ENCODE assay signal across 37 cellular contexts in the genomic region with DNA sequence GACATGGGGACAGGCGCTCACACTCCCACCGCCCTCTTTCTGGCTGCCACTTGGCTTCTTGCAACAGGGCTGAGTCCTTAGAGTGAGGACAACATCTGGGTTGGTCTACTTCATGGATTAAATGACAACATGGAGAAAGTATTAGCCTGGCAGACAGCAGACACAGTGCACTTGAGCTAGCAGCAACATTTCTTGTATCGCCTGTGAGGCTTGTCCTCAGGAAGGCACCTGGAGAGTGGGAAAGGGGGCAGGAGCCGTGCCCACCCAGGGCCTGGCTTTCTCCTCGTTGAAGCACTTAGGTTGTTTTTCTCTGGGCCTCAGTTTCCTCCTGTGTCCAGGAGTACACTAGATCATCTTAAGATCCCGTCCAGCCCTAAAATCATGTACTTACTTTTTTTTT. TPM values are rescaled to one million over a fixed set of nuclear protein-coding genes. Genes with fewer than 3 reads are reported as not detected.
DNase-seq lines count a peak whose midpoint lies in the region; ATAC-seq and TF ChIP-seq lines count a peak whose summit lies in the region.
"Had no signal": no experiment of that assay in that cellular context is flagged by ENCODE, and none has a peak within 500 bp of the region (broad histone marks: within the 10 kb centered on the region; RNA-seq: fewer than 3 reads in every experiment).

No MANE protein-coding gene starts in this region.

- H3K36me3 ChIP-seq in Caco-2 (ENCODE audit: control insufficient read depth, insufficient read depth, low read length) (peaks cover 20% of the 10 kb centered on the region), body of pancreas (replicated peaks in 1 of 2; ENCODE audit: insufficient read depth in 1 of 2, low read depth in 2 of 2) (peaks cover 6 to 17% of the 10 kb centered on the region in 2 donors), lower lobe of right lung (peaks cover 27% of the 10 kb centered on the region), smooth muscle cell (ENCODE audit: low read depth) (no peaks in the 10 kb centered on the region)
- H3K36me3 ChIP-seq: HAP-1, neutrophil had no signal

- TF ChIP-seq CTCF in Caco-2 (IDR thresholded peaks at IDR 0.05; ENCODE audit: insufficient read depth in 1 of 2, low read depth in 1 of 2, low read length in 1 of 2, severe bottlenecking in 1 of 2, unreplicated experiment in 1 of 2) = no peak
- no peak for TF ChIP-seq CTCF in body of pancreas (IDR thresholded peaks at IDR 0.05)
- TF ChIP-seq CTCF in lower lobe of right lung (IDR thresholded peaks at IDR 0.05) = no peak
- TF ChIP-seq CTCF in smooth muscle cell (IDR thresholded peaks at IDR 0.05; ENCODE audit: borderline replicate concordance, insufficient read depth, poor library complexity, severe bottlenecking) = no peak

- H3K4me3 ChIP-seq in Caco-2 (ENCODE audit: low read depth, low read length) (no peak overlapping the region), body of pancreas (no peak overlapping the region), lower lobe of right lung (peak overlapping the region; percentile 57), smooth muscle cell (peak overlapping the region; percentile 16)
- H3K4me3 ChIP-seq: GM12878, HAP-1, MG63 had no signal

- no peaks in the 10 kb centered on the region for H4K20me1 ChIP-seq in smooth muscle cell (ENCODE audit: low read depth)

- H3K27me3 Mint-ChIP-seq in Caco-2 (ENCODE audit: insufficient read depth, unreplicated experiment) = no peaks in the 10 kb centered on the region
- H3K27me3 Mint-ChIP-seq: progenitor cell of endocrine pancreas had no signal

- no peak overlapping the region for H3K27ac Mint-ChIP-seq in Caco-2 (ENCODE audit: unreplicated experiment)
- H3K27ac Mint-ChIP-seq: activated CD8-positive, alpha-beta memory T cell treated with anti-CD3 and anti-CD28 coated beads, Interleukin-2, amount 10 ng/mL, durations not matched to agents 7 days and 5 days; activated T-cell treated with anti-CD3 and anti-CD28 coated beads, Interleukin-2, amount 50 U/mL, for 72 hours; B cell; CD4-positive, alpha-beta memory T cell; progenitor cell of endocrine pancreas; stimulated activated memory B cell treated with anti-CD40 and anti-IgM and Interleukin-4, amounts not matched to agents 10 μg/mL and 1 μg/mL and 100 μg/mL, for 72 hours; T-helper 1 cell treated with Interleukin-12 subunit alpha and Interleukin-12 subunit beta and Interleukin-4 antibody, amounts not matched to agents 30 μg/mL and 1 μg/mL, for 36 hours had no signal

- H3K36me3 Mint-ChIP-seq in Caco-2 (ENCODE audit: insufficient read depth, unreplicated experiment) = peaks cover 95% of the 10 kb centered on the region
- H3K36me3 Mint-ChIP-seq: activated CD8-positive, alpha-beta memory T cell treated with anti-CD3 and anti-CD28 coated beads, Interleukin-2, amount 10 ng/mL, durations not matched to agents 7 days and 5 days; CD4-positive, alpha-beta memory T cell; stimulated activated memory B cell treated with anti-CD40 and anti-IgM and Interleukin-4, amounts not matched to agents 10 μg/mL and 1 μg/mL and 100 μg/mL, for 72 hours had no signal

- H3F3A ChIP-seq in smooth muscle cell (ENCODE audit: low read depth) = no peaks in the 10 kb centered on the region

- CTCF ChIA-PET in Caco-2 (lab: Charles Lee) = no interaction called here

- H3K9ac ChIP-seq in smooth muscle cell (ENCODE audit: low read depth) = no peak overlapping the region
- H3K9ac ChIP-seq: KMS-11 had no signal

- no peak overlapping the region for H2AFZ ChIP-seq in smooth muscle cell (ENCODE audit: low read depth)

- intact Hi-C loops in Caco-2 (cut with micrococcal nuclease; ENCODE audit: unreplicated experiment) = no loop called here
- intact Hi-C loops in body of pancreas (cut with DNase I) = no loop called here
- intact Hi-C loops in lower lobe of right lung (cut with DNase I) = no loop called here

- TF ChIP-seq POLR2A in body of pancreas (IDR thresholded peaks at IDR 0.05) = no peak

- no peak for ATAC-seq in body of pancreas
- ATAC-seq in lower lobe of right lung = no peak
- ATAC-seq: activated CD8-positive, alpha-beta memory T cell treated with anti-CD3 and anti-CD28 coated beads, Interleukin-2, amount 10 ng/mL, durations not matched to agents 7 days and 5 days; activated T-cell treated with anti-CD3 and anti-CD28 coated beads, Interleukin-2, amount 50 U/mL, for 72 hours; GM12878; left lobe of liver; naive thymus-derived CD4-positive, alpha-beta T cell; Right ventricle myocardium inferior; SK-N-SH treated with all-trans-retinoic acid at 6 μM for 48 hours; stimulated activated memory B cell treated with anti-CD40 and anti-IgM and Interleukin-4, amounts not matched to agents 10 μg/mL and 1 μg/mL and 100 μg/mL, for 72 hours had no signal

- no TSS peak for BruUV-seq in Caco-2 (replicated peaks; lab: Mats Ljungman, UMichigan)

- POLR2A ChIA-PET in Caco-2 (lab: Charles Lee) = interaction anchor here (0.6 kb wide), 1 partner anchor 690 kb away, joined by 3 read pairs; no protein-coding TSS in a partner anchor

- H3K27ac ChIP-seq in body of pancreas (peak overlapping the region in 3 of 4 donors; percentile 93 to 100 (median 95)), lower lobe of right lung (peak overlapping the region; percentile 5), smooth muscle cell (ENCODE audit: low read depth) (no peak overlapping the region)
- H3K27ac ChIP-seq: HL-60, KMS-11, neutrophil had no signal

- H3K27me3 ChIP-seq in Caco-2 (replicated peaks; ENCODE audit: control insufficient read depth, insufficient read depth, low read length) = no peaks in the 10 kb centered on the region
- H3K27me3 ChIP-seq in body of pancreas = no peaks in the 10 kb centered on the region
- no peaks in the 10 kb centered on the region for H3K27me3 ChIP-seq in lower lobe of right lung (ENCODE audit: low read depth)
- H3K27me3 ChIP-seq in smooth muscle cell (ENCODE audit: low read depth) = no peaks in the 10 kb centered on the region
- H3K27me3 ChIP-seq: MG63 had no signal

- peaks cover 42% of the 10 kb centered on the region for H3K4me1 Mint-ChIP-seq in Caco-2 (ENCODE audit: low read depth, unreplicated experiment)
- H3K4me1 Mint-ChIP-seq: CD4-positive, alpha-beta memory T cell had no signal

- peak overlapping the region; percentile 40 for H3K4me3 Mint-ChIP-seq in Caco-2 (ENCODE audit: unreplicated experiment)
- H3K4me3 Mint-ChIP-seq: activated CD8-positive, alpha-beta memory T cell treated with anti-CD3 and anti-CD28 coated beads, Interleukin-2, amount 10 ng/mL, durations not matched to agents 7 days and 5 days; activated T-cell treated with anti-CD3 and anti-CD28 coated beads, Interleukin-2, amount 50 U/mL, for 72 hours; B cell; CD4-positive, alpha-beta memory T cell; naive thymus-derived CD4-positive, alpha-beta T cell; stimulated activated memory B cell treated with anti-CD40 and anti-IgM and Interleukin-4, amounts not matched to agents 10 μg/mL and 1 μg/mL and 100 μg/mL, for 72 hours; T-helper 1 cell treated with Interleukin-12 subunit alpha and Interleukin-12 subunit beta and Interleukin-4 antibody, amounts not matched to agents 30 μg/mL and 1 μg/mL, for 36 hours had no signal

- H3K9me3 Mint-ChIP-seq in Caco-2 (ENCODE audit: unreplicated experiment) = no peaks in the 10 kb centered on the region
- H3K9me3 Mint-ChIP-seq: activated T-cell treated with anti-CD3 and anti-CD28 coated beads, Interleukin-2, amount 50 U/mL, for 72 hours; CD4-positive, alpha-beta memory T cell; stimulated activated memory B cell treated with anti-CD40 and anti-IgM and Interleukin-4, amounts not matched to agents 10 μg/mL and 1 μg/mL and 100 μg/mL, for 72 hours; T-helper 1 cell treated with Interleukin-12 subunit alpha and Interleukin-12 subunit beta and Interleukin-4 antibody, amounts not matched to agents 30 μg/mL and 1 μg/mL, for 36 hours had no signal

- 73 to 81% methylated on average over 6 of the region's 6 CpGs for WGBS in body of pancreas, 2 donors
- 94% methylated on average over 6 of the region's 6 CpGs for WGBS in smooth muscle cell (ENCODE audit: low lambda C conversion rate)

- DNase-seq in Caco-2 (no peak), body of pancreas (no peak), lower lobe of right lung (no peak), smooth muscle cell (lab: John Stamatoyannopoulos, UW; ENCODE audit: unreplicated experiment) (no peak), H4 (ENCODE audit: low spot score) (no peak), DMS53 treated with DMSO at 0.1 percent for 48 hours (lab: John Stamatoyannopoulos, UW; ENCODE audit: unreplicated experiment) (no peak), NCI-H526 (lab: John Stamatoyannopoulos, UW) (no peak), DMS79 (lab: John Stamatoyannopoulos, UW) (no peak)
- DNase-seq: activated CD4-positive, alpha-beta T cell treated with anti-CD3 and anti-CD28 coated beads, Interleukin-2, amount 50 U/mL, for 4 hours; activated CD4-positive, CD25-positive, alpha-beta regulatory T cell; activated CD8-positive, alpha-beta memory T cell treated with anti-CD3 and anti-CD28 coated beads, Interleukin-2, amount 10 ng/mL, durations not matched to agents 7 days and 5 days; activated naive CD4-positive, alpha-beta T cell; activated T-cell treated with anti-CD3 and anti-CD28 coated beads, Interleukin-2, amount 50 U/mL, for 72 hours; CD4-positive, alpha-beta memory T cell; dermis blood vessel endothelial cell; DMS 273 treated with DMSO at 0.1 percent for 48 hours; mesendoderm; MG63; naive thymus-derived CD4-positive, alpha-beta T cell; NCI-H1105; NCI-H1930; NCI-H2171 treated with DMSO at 0.1 percent for 48 hours; NCI-H510A treated with DMSO at 0.1 percent for 48 hours; OCI-M1; substantia nigra had no signal

- H3K4me1 ChIP-seq in Caco-2 = peaks cover 56% of the 10 kb centered on the region
- peaks cover 80% of the 10 kb centered on the region for H3K4me1 ChIP-seq in body of pancreas
- peaks cover 18% of the 10 kb centered on the region for H3K4me1 ChIP-seq in lower lobe of right lung
- H3K4me1 ChIP-seq in smooth muscle cell (ENCODE audit: low read depth) = peaks cover 11% of the 10 kb centered on the region
- H3K4me1 ChIP-seq: HAP-1 had no signal

- no peak overlapping the region for H3K4me2 ChIP-seq in smooth muscle cell
- H3K4me2 ChIP-seq: KMS-11 had no signal

- H3K9me3 ChIP-seq in Caco-2 = no peaks in the 10 kb centered on the region
- H3K9me3 ChIP-seq in body of pancreas = no peaks in the 10 kb centered on the region
- no peaks in the 10 kb centered on the region for H3K9me3 ChIP-seq in lower lobe of right lung
- H3K9me3 ChIP-seq in smooth muscle cell (replicated peaks; ENCODE audit: low read depth) = no peaks in the 10 kb centered on the region
- H3K9me3 ChIP-seq: HAP-1, MG63, neutrophil had no signal

- no peaks in the 10 kb centered on the region for H3K79me2 ChIP-seq in smooth muscle cell (ENCODE audit: low read depth)

RNA-seq across cellular contexts. Expression of a gene that starts 3.7 kb away (rescaled TPM):
- total RNA-seq in Caco-2 (2022) = 116 and 126 TPM in 2 replicates
- 100 to 1,000 TPM in 1 of 2 donors, 10 to 100 TPM in 1; 93.7 to 293 TPM for total RNA-seq in body of pancreas
- total RNA-seq in lower lobe of right lung = 74.1 TPM
- 2.0 and 5.2 TPM in 2 replicates for total RNA-seq in smooth muscle cell
- 0.96 and 9.6 TPM in 2 replicates for polyA plus RNA-seq in smooth muscle cell
- total RNA-seq in H4 (2014; rRNA removed; shearing (Covaris generic)) = 1.9 and 4.5 TPM in 2 replicates

RNA-seq across cellular contexts. Expression of a gene that starts 31.6 kb away (rescaled TPM):
- 75.9 and 83.0 TPM in 2 replicates for total RNA-seq in Caco-2 (2022)
- total RNA-seq in body of pancreas = 100 to 1,000 TPM in 1 of 2 donors, 10 to 100 TPM in 1; 62.3 to 233 TPM
- total RNA-seq in lower lobe of right lung = 73.8 TPM
- 50.6 and 53.4 TPM in 2 replicates for total RNA-seq in smooth muscle cell
- 59.0 and 70.9 TPM in 2 replicates for polyA plus RNA-seq in smooth muscle cell
- 86.4 and 89.6 TPM in 2 replicates for total RNA-seq in H4 (2014; rRNA removed; shearing (Covaris generic))

RNA-seq across cellular contexts. Expression of a gene that starts 58.8 kb away (rescaled TPM):
- 63.7 and 64.1 TPM in 2 replicates for total RNA-seq in Caco-2 (2022)
- 10 to 100 TPM; 20.2 to 25.4 TPM for total RNA-seq in body of pancreas
- 28.5 TPM for total RNA-seq in lower lobe of right lung
- total RNA-seq in smooth muscle cell = 78.6 and 99.3 TPM in 2 replicates
- polyA plus RNA-seq in smooth muscle cell = 102 and 117 TPM in 2 replicates
- 132 and 143 TPM in 2 replicates for total RNA-seq in H4 (2014; rRNA removed; shearing (Covaris generic))

Comparison
In these comparisons a context has a peak if more than half of its experiments do, and no peak if none do; other contexts are left out.
1. H3K4me3 ChIP-seq: peak in lower lobe of right lung (single experiment) and smooth muscle cell (single experiment); none in Caco-2 (single experiment) and body of pancreas (0 of 2).
2. RNA of a gene that starts 3.7 kb away (total RNA-seq): 93.7 to 293 TPM in body of pancreas, 116 to 126 TPM in Caco-2 and 74.1 TPM in lower lobe of right lung (single experiment); 2.0 to 5.2 TPM in smooth muscle cell and 1.9 to 4.5 TPM in H4; every median in the first group is over 10 times any median in the second.